5 cellular contexts compared by ENCODE assay signal in genomic region chr22:43473441-43473840, GRCh38.
"Had no signal": no experiment of that assay in that cellular context is flagged by ENCODE, and none has a peak within 500 bp of the region (broad histone marks: within the 10 kb centered on the region; RNA-seq: fewer than 3 reads in every experiment).

No MANE protein-coding gene starts in this region.

- H3K4me3 ChIP-seq: GM23248 had no signal

- DNase-seq: GM23248, GOT3, H9, HCEC 1CT had no signal

- H3K27ac ChIP-seq: GM23248, HL-60 had no signal

- H3K9ac ChIP-seq: GM23248 had no signal

- H2AFZ ChIP-seq: GM23248 had no signal
